13 cellular contexts compared by ENCODE assay signal in genomic region chr20:51750770-51751388, GRCh38. TPM values are rescaled to one million over a fixed set of nuclear protein-coding genes. Genes with fewer than 3 reads are reported as not detected.
DNase-seq lines count a peak whose midpoint lies in the region; ATAC-seq, FAIRE-seq and TF ChIP-seq lines count a peak whose summit lies in the region.
"Had no signal": no experiment of that assay in that cellular context is flagged by ENCODE, and none has a peak within 500 bp of the region (broad histone marks: within the 10 kb centered on the region; RNA-seq: fewer than 3 reads in every experiment).

No MANE protein-coding gene starts in this region.

- POLR2A ChIA-PET in WTC11 (lab: Charles Lee) = interaction anchor here (0.5 to 0.6 kb wide), 2 partner anchors 23 to 67 kb away, joined by 3 to 4 read pairs; no protein-coding TSS in a partner anchor

- ATAC-seq in WTC11 (no peak), esophagus mucosa (peak; percentile 7), gastrocnemius medialis (no peak)

- H3K4me3 Mint-ChIP-seq in WTC11 = no peak overlapping the region

- peak overlapping the region; percentile 49 for H3K27ac Mint-ChIP-seq in WTC11

- DNase-seq in WTC11 (ENCODE audit: low spot score) (no peak), gastrocnemius medialis (no peak), GM12892 (ENCODE audit: insufficient read length) (no peak), ecto neural progenitor cell (ENCODE audit: low spot score) (no peak), cortex of kidney (lab: John Stamatoyannopoulos, UW) (no peak), NCI-H526 treated with DMSO at 0.1 percent for 48 hours (lab: John Stamatoyannopoulos, UW) (no peak)
- DNase-seq: activated CD4-positive, alpha-beta T cell treated with anti-CD3 and anti-CD28 coated beads for 1 hour; NCI-H2107 had no signal

- no peak overlapping the region for H3K4me3 ChIP-seq in ACC112 (ENCODE audit: low read depth, low read length)
- H3K4me3 ChIP-seq in gastrocnemius medialis = no peak overlapping the region
- H3K4me3 ChIP-seq: upper lobe of left lung had no signal

- H3K36me3 ChIP-seq in ACC112 (ENCODE audit: insufficient read depth, low read length) (no peaks in the 10 kb centered on the region), gastrocnemius medialis (no peaks in the 10 kb centered on the region)
- H3K36me3 ChIP-seq: upper lobe of left lung had no signal

- no peak for TF ChIP-seq CTCF in WTC11 (IDR thresholded peaks at IDR 0.05)
- no peak for TF ChIP-seq CTCF in gastrocnemius medialis (IDR thresholded peaks at IDR 0.05 in 4 of 5, conservative IDR thresholded peaks at IDR 0.05 in 1 of 5)

- peak overlapping the region; percentile 87 for H3K27ac ChIP-seq in ACC112 (ENCODE audit: low read depth, low read length)
- H3K27ac ChIP-seq in gastrocnemius medialis = peak overlapping the region in 3 of 4 donors; percentile 25 to 70 (median 60)

- CTCF ChIA-PET in WTC11 (lab: Charles Lee) = interaction anchor here (0.6 to 0.8 kb wide), 2 partner anchors 17 to 39 kb away, joined by 3 read pairs; partner anchors contain the start of gene ATP9A

- H3K27me3 Mint-ChIP-seq in WTC11 (ENCODE audit: low read depth) = no peaks in the 10 kb centered on the region

- 0 out of 2 replicates have a peak, but pooled peaks cover 3% of the 10 kb centered on the region for H3K4me1 Mint-ChIP-seq in WTC11

- H3K4me1 ChIP-seq in ACC112 (ENCODE audit: control insufficient read depth, insufficient read depth, low read length, unreplicated experiment) (peaks cover 23% of the 10 kb centered on the region), gastrocnemius medialis (peaks cover 14 to 30% of the 10 kb centered on the region in 2 donors)

- no peaks in the 10 kb centered on the region for H3K36me3 Mint-ChIP-seq in WTC11

- FAIRE-seq in GM12892 (lab: Jason Lieb, UNC) = no peak
- FAIRE-seq: GM19239 had no signal

- H3K79me2 ChIP-seq in ACC112 (ENCODE audit: control insufficient read depth, insufficient read depth, low read length, unreplicated experiment) = no peaks in the 10 kb centered on the region

- H3K9me3 Mint-ChIP-seq in WTC11 = peaks cover under 1% of the 10 kb centered on the region
- H3K9me3 Mint-ChIP-seq: activated T-helper 2 cell treated with anti-CD3 and anti-CD28 coated beads, Interferon-gamma antibody, Interleukin-2, Interleukin-4, amounts not matched to agents 10 μg/mL and 5 μg/mL and 100 μg/mL, durations not matched to agents 14 hours and 24 hours and 36 hours had no signal

- no peak overlapping the region for H2AFZ ChIP-seq in ACC112 (ENCODE audit: low read length, unreplicated experiment)

- in situ Hi-C loops in gastrocnemius medialis (cut with MboI; ENCODE audit: low sequenced_read_pairs in 4 of 4) = no loop called here

- intact Hi-C loops in gastrocnemius medialis (cut with DNase I; ENCODE audit: low total_unique reads) = no loop called here

- H3K27me3 ChIP-seq in ACC112 (ENCODE audit: insufficient read depth, low read length) = no peaks in the 10 kb centered on the region
- no peaks in the 10 kb centered on the region for H3K27me3 ChIP-seq in gastrocnemius medialis
- H3K27me3 ChIP-seq: upper lobe of left lung had no signal

- TF ChIP-seq POLR2A in gastrocnemius medialis (IDR thresholded peaks at IDR 0.05) (no peak), GM12892 (IDR thresholded peaks at IDR 0.05; ENCODE audit: low read depth, low read length) (no peak)

- no peaks in the 10 kb centered on the region for H3K9me3 ChIP-seq in gastrocnemius medialis
- H3K9me3 ChIP-seq: upper lobe of left lung had no signal

TF ChIP-seq in WTC11, 78 proteins besides CTCF, POLR2A, EP300 and RAD21 (continues in another document):
- TF ChIP-seq FOXJ3 (CRISPR knock-in tag; IDR thresholded peaks at IDR 0.05; ENCODE audit: borderline replicate concordance) (no peak), PREB (CRISPR knock-in tag; IDR thresholded peaks at IDR 0.05; ENCODE audit: borderline replicate concordance) (no peak), ESRRA (CRISPR knock-in tag; IDR thresholded peaks at IDR 0.05; ENCODE audit: borderline replicate concordance) (no peak), NFYB (CRISPR knock-in tag; conservative IDR thresholded peaks at IDR 0.05; ENCODE audit: low read depth) (no peak), ATF1 (CRISPR knock-in tag; IDR thresholded peaks at IDR 0.05) (no peak), TCF7 (CRISPR knock-in tag; IDR thresholded peaks at IDR 0.05; ENCODE audit: low read depth) (no peak), RORB (CRISPR knock-in tag; IDR thresholded peaks at IDR 0.05) (no peak), CREM (CRISPR knock-in tag; IDR thresholded peaks at IDR 0.05) (no peak), FOXP4 (CRISPR knock-in tag; IDR thresholded peaks at IDR 0.05) (no peak), ZNF281 (CRISPR knock-in tag; IDR thresholded peaks at IDR 0.05) (no peak), ATF6 (CRISPR knock-in tag; IDR thresholded peaks at IDR 0.05) (no peak), E2F5 (CRISPR knock-in tag; IDR thresholded peaks at IDR 0.05) (no peak)

RNA-seq across cellular contexts. Expression of gene ATP9A, which starts 17.3 kb away (rescaled TPM):
- total RNA-seq in WTC11 (2021) (5.0 to 5.4 TPM (median 5.0 TPM) in 3 replicates), esophagus mucosa (29.3 TPM), gastrocnemius medialis (10 to 100 TPM; 11.8 to 34.8 (median 20.8) TPM)
- polyA plus RNA-seq in GM12892 (2012; ENCODE audit: missing spikeins) = 0.17 TPM

RNA-seq across cellular contexts. Expression of gene SALL4, which starts 51.4 kb away (rescaled TPM):
- total RNA-seq in WTC11 (2021) (156 to 204 TPM (median 203 TPM) in 3 replicates), esophagus mucosa (0.44 TPM), gastrocnemius medialis (not detected)
- not detected for polyA plus RNA-seq in GM12892 (2012; ENCODE audit: missing spikeins)

Comparison
In these comparisons a context has a peak if more than half of its experiments do, and no peak if none do; other contexts are left out.
1. RNA of gene SALL4, which starts 51.4 kb away (total RNA-seq): 156 to 204 TPM in WTC11; 0.44 TPM in esophagus mucosa (single experiment) and not detected in gastrocnemius medialis; every median in the first group is over 100 times any median in the second.